ENCODE assay signal across 10 cellular contexts in genomic region chr17:5951912-5952311, GRCh38.
"Had no signal": no experiment of that assay in that cellular context is flagged by ENCODE, and none has a peak within 500 bp of the region (broad histone marks: within the 10 kb centered on the region; RNA-seq: fewer than 3 reads in every experiment).

No MANE protein-coding gene starts in this region.

- H3K27ac ChIP-seq: GM23248, HL-60 had no signal

- H3K9me3 ChIP-seq: HAP-1 had no signal

- H3K27ac Mint-ChIP-seq: HFFc6, IgD-negative memory B cell had no signal

- H3K4me1 Mint-ChIP-seq: IgD-negative memory B cell had no signal

- H3K36me3 ChIP-seq: HAP-1 had no signal

- ATAC-seq: HCT116, HepG2 had no signal

- DNase-seq: GM23248, GOT3, H7, HFFc6, KBM-7 had no signal

- H3K4me3 Mint-ChIP-seq: HFFc6, IgD-negative memory B cell had no signal

- H3K4me3 ChIP-seq: GM23248, HAP-1 had no signal
